ENCODE assay signal across 10 cellular contexts in the genomic region with DNA sequence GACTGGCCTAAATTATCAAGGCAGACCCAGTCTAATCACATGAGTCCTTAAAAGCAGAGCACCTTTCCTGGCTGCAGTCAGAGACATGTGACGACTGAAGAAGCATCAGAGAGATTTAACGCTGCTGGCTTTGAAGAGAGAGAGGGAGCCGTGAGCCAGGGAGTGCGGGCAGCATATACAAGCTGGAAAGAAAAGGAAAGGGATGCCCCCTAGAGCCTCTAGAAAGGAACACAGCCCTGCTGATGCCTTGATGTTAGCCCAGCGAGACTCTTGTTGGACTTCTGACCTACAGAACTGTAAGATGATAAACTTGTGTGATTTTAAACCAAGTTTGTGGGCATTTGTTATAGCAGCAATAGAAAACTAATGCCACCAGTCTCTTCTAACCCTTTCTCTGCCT. TPM values are rescaled to one million over a fixed set of nuclear protein-coding genes. Genes with fewer than 3 reads are reported as not detected.
DNase-seq lines count a peak whose midpoint lies in the region; ATAC-seq, FAIRE-seq and TF ChIP-seq lines count a peak whose summit lies in the region.
"Had no signal": no experiment of that assay in that cellular context is flagged by ENCODE, and none has a peak within 500 bp of the region (broad histone marks: within the 10 kb centered on the region; RNA-seq: fewer than 3 reads in every experiment).

No MANE protein-coding gene starts in this region.

- no peak overlapping the region for H3K27ac Mint-ChIP-seq in stimulated activated memory B cell treated with anti-CD40 and anti-IgM and Interleukin-4, amounts not matched to agents 10 μg/mL and 1 μg/mL and 100 μg/mL, for 72 hours

- FAIRE-seq in GM18507 (lab: Jason Lieb, UNC): peak; percentile 46
- FAIRE-seq: endometrium had no signal

- no peaks in the 10 kb centered on the region for H3K4me1 Mint-ChIP-seq in stimulated activated memory B cell treated with anti-CD40 and anti-IgM and Interleukin-4, amounts not matched to agents 10 μg/mL and 1 μg/mL and 100 μg/mL, for 72 hours

- CTCF ChIA-PET in Panc1 (lab: Charles Lee): no interaction called here

- no peaks in the 10 kb centered on the region for H3K4me1 ChIP-seq in Panc1 (ENCODE audit: control insufficient read depth, insufficient read depth, low read length)

- H3K4me3 Mint-ChIP-seq in stimulated activated memory B cell treated with anti-CD40 and anti-IgM and Interleukin-4, amounts not matched to agents 10 μg/mL and 1 μg/mL and 100 μg/mL, for 72 hours: no peak overlapping the region

- intact Hi-C loops in Panc1 (cut with micrococcal nuclease; ENCODE audit: unreplicated experiment): no loop called here

- H3K36me3 Mint-ChIP-seq in stimulated activated memory B cell treated with anti-CD40 and anti-IgM and Interleukin-4, amounts not matched to agents 10 μg/mL and 1 μg/mL and 100 μg/mL, for 72 hours: peaks cover 58% of the 10 kb centered on the region

- in situ Hi-C loops in Panc1 (cut with HindIII; ENCODE audit: low pct_unique_long_range_greater_than_20kb, low sequenced_read_pairs): no loop called here

- no peak for DNase-seq in GM18507 (ENCODE audit: extremely low spot score, insufficient read length, low read depth)
- DNase-seq in Panc1 (ENCODE audit: low read depth, low spot score): no peak
- DNase-seq in fibroblast of pulmonary artery (ENCODE audit: low read depth): peak; percentile 11
- no peak for DNase-seq in GF-D8 (lab: John Stamatoyannopoulos, UW)

- POLR2A ChIA-PET in Panc1 (lab: Charles Lee): no interaction called here

- no peaks in the 10 kb centered on the region for H3K27me3 ChIP-seq in Panc1 (ENCODE audit: control insufficient read depth, insufficient read depth, low read length)

- H3K9me3 Mint-ChIP-seq in stimulated activated memory B cell treated with anti-CD40 and anti-IgM and Interleukin-4, amounts not matched to agents 10 μg/mL and 1 μg/mL and 100 μg/mL, for 72 hours: no peaks in the 10 kb centered on the region

- H3K27ac ChIP-seq in C4-2B (no peak overlapping the region), Panc1 (ENCODE audit: low read length) (no peak overlapping the region)

- no TSS peak for BruUV-seq in Panc1 (replicated peaks; lab: Mats Ljungman, UMichigan)

- peak; percentile 83 for ATAC-seq in Panc1
- no peak for ATAC-seq in GM18868 (IDR thresholded peaks at IDR 0.05; ENCODE audit: unreplicated experiment)
- ATAC-seq in activated CD4-positive, CD25-positive, alpha-beta regulatory T cell treated with anti-CD3 and anti-CD28 coated beads, Interleukin-2, amount 50 U/mL, for 24 hours: no peak
- ATAC-seq in stimulated activated memory B cell treated with anti-CD40 and anti-IgM and Interleukin-4, amounts not matched to agents 10 μg/mL and 1 μg/mL and 100 μg/mL, for 72 hours: no peak
- ATAC-seq: sciatic nerve had no signal

- no peaks in the 10 kb centered on the region for H3K27me3 Mint-ChIP-seq in stimulated activated memory B cell treated with anti-CD40 and anti-IgM and Interleukin-4, amounts not matched to agents 10 μg/mL and 1 μg/mL and 100 μg/mL, for 72 hours

- H3K4me3 ChIP-seq in Panc1 (ENCODE audit: low read depth in 2 of 2, low read length in 2 of 2) (no peak overlapping the region), fibroblast of pulmonary artery (replicated peaks; ENCODE audit: low read depth, low read length) (no peak overlapping the region)

- peaks cover 2% of the 10 kb centered on the region for H3K36me3 ChIP-seq in Panc1 (ENCODE audit: control insufficient read depth, insufficient read depth, low read length)

- H3K9me3 ChIP-seq in Panc1 (ENCODE audit: control insufficient read depth, insufficient read depth, low read depth, low read length): no peaks in the 10 kb centered on the region

- TF ChIP-seq CTCF in C4-2B (conservative IDR thresholded peaks at IDR 0.05) (peak; percentile 30), Panc1 (IDR thresholded peaks at IDR 0.05) (peak; percentile 59), fibroblast of pulmonary artery (IDR thresholded peaks at IDR 0.05; ENCODE audit: low read length, missing control alignments) (no peak)

RNA-seq across cellular contexts. Expression of a gene that starts 58.1 kb away (rescaled TPM):
- 13.6 TPM for total RNA-seq in Panc1 (2021; ENCODE audit: unreplicated experiment)
- polyA plus RNA-seq in Panc1 (2012; ENCODE audit: insufficient read length): 6.3 TPM

RNA-seq across cellular contexts. Expression of a gene that starts 58.3 kb away (rescaled TPM):
- 7.1 TPM for total RNA-seq in Panc1 (2021; ENCODE audit: unreplicated experiment)
- polyA plus RNA-seq in Panc1 (2012; ENCODE audit: insufficient read length): 3.9 TPM

RNA-seq across cellular contexts. Expression of a gene that starts 59.7 kb away (rescaled TPM):
- total RNA-seq in Panc1 (2021; ENCODE audit: unreplicated experiment): 37.4 TPM
- polyA plus RNA-seq in Panc1 (2012; ENCODE audit: insufficient read length): 12.8 TPM
